In genomic region chr10:102502337-102503151, GRCh38 we compare ENCODE assay signal across 1 cellular context.
TF ChIP-seq lines count a peak whose summit lies in the region.

Gene ACTR1A, minus strand, starts transcription at chr10:102502712. Its CDS starts 65 bp downstream, at chr10:102502647.

TF ChIP-seq in HepG2, 621 proteins besides CTCF, POLR2A, EP300 and RAD21 (continued from another document and continues in another):
- TF ChIP-seq ZNF383 (CRISPR knock-in tag; IDR thresholded peaks at IDR 0.05; ENCODE audit: borderline replicate concordance) (no peak), ZNF333 (CRISPR knock-in tag; IDR thresholded peaks at IDR 0.05; ENCODE audit: borderline replicate concordance) (no peak), ZNF331 (CRISPR knock-in tag; IDR thresholded peaks at IDR 0.05) (no peak), TBP (CRISPR knock-in tag; IDR thresholded peaks at IDR 0.05) (0 out of 2 replicates have a peak, but pooled peaks have one; percentile 85), ZNF512 (CRISPR knock-in tag; IDR thresholded peaks at IDR 0.05) (no peak), ZNF644 (CRISPR knock-in tag; IDR thresholded peaks at IDR 0.05; ENCODE audit: low read depth) (no peak), MED13 (CRISPR knock-in tag; IDR thresholded peaks at IDR 0.05) (no peak), CCDC6 (CRISPR knock-in tag; IDR thresholded peaks at IDR 0.05) (no peak), FOXA3 (CRISPR knock-in tag; IDR thresholded peaks at IDR 0.05) (peak; percentile 67; the same call in 1 of the 2 replicates), ESRRA (CRISPR knock-in tag; IDR thresholded peaks at IDR 0.05; ENCODE audit: low read depth) (0 out of 2 replicates have a peak, but pooled peaks have one; percentile 22), KDM3A (CRISPR knock-in tag; IDR thresholded peaks at IDR 0.05; ENCODE audit: low read depth) (no peak), ZZZ3 (CRISPR knock-in tag; IDR thresholded peaks at IDR 0.05; ENCODE audit: borderline replicate concordance) (no peak), HNRNPK (IDR thresholded peaks at IDR 0.05; ENCODE audit: low read depth, low read length, poor library complexity, severe bottlenecking) (no peak), RFX1 (IDR thresholded peaks at IDR 0.05) (no peak), CENPX (CRISPR knock-in tag; IDR thresholded peaks at IDR 0.05) (no peak), ZNF317 (CRISPR knock-in tag; IDR thresholded peaks at IDR 0.05) (0 out of 2 replicates have a peak, but pooled peaks have one; percentile 56), ZNF672 (CRISPR knock-in tag; IDR thresholded peaks at IDR 0.05) (no peak), MEIS1 (CRISPR knock-in tag; IDR thresholded peaks at IDR 0.05; ENCODE audit: borderline replicate concordance) (peak; percentile 60; the same call in 1 of the 2 replicates), ZBTB8A (CRISPR knock-in tag; IDR thresholded peaks at IDR 0.05; ENCODE audit: borderline replicate concordance, low read depth) (no peak), REPIN1 (CRISPR knock-in tag; IDR thresholded peaks at IDR 0.05; ENCODE audit: borderline replicate concordance, low read depth) (peak; percentile 14; the same call in 1 of the 2 replicates), KMT2B (CRISPR knock-in tag; IDR thresholded peaks at IDR 0.05) (no peak), KAT8 (CRISPR knock-in tag; IDR thresholded peaks at IDR 0.05) (peak; percentile 11; the same call in 1 of the 2 replicates), NAIF1 (CRISPR knock-in tag; IDR thresholded peaks at IDR 0.05; ENCODE audit: borderline replicate concordance) (no peak), RXRA (CRISPR knock-in tag; IDR thresholded peaks at IDR 0.05) (no peak; the same call in 1 of the 2 replicates), ZBTB40 (IDR thresholded peaks at IDR 0.05) (no peak), ZBTB40 (CRISPR knock-in tag; IDR thresholded peaks at IDR 0.05) (peak; percentile 55; the same call in 1 of the 2 replicates), GPN1 (CRISPR knock-in tag; IDR thresholded peaks at IDR 0.05; ENCODE audit: borderline replicate concordance) (no peak), SKI (IDR thresholded peaks at IDR 0.05; ENCODE audit: partially characterized antibody) (no peak), GZF1 (CRISPR knock-in tag; IDR thresholded peaks at IDR 0.05) (no peak), ZNF749 (CRISPR knock-in tag; IDR thresholded peaks at IDR 0.05; ENCODE audit: borderline replicate concordance) (peak; percentile 58; the same call in 1 of the 2 replicates), NCOA5 (CRISPR knock-in tag; IDR thresholded peaks at IDR 0.05) (no peak), TAF1 (CRISPR knock-in tag; IDR thresholded peaks at IDR 0.05) (peak; percentile 59; the same call in 1 of the 2 replicates), ZNF124 (CRISPR knock-in tag; IDR thresholded peaks at IDR 0.05) (no peak; the same call in 1 of the 2 replicates), ZFP36L1 (CRISPR knock-in tag; IDR thresholded peaks at IDR 0.05) (no peak), ZNF138 (CRISPR knock-in tag; IDR thresholded peaks at IDR 0.05; ENCODE audit: low read depth) (no peak), ATF6 (CRISPR knock-in tag; conservative IDR thresholded peaks at IDR 0.05) (no peak), ZBED4 (CRISPR knock-in tag; IDR thresholded peaks at IDR 0.05; ENCODE audit: borderline replicate concordance) (0 out of 2 replicates have a peak, but pooled peaks have one; percentile 15), CBX2 (IDR thresholded peaks at IDR 0.05; ENCODE audit: low read depth, low read length) (no peak), CBX2 (CRISPR knock-in tag; IDR thresholded peaks at IDR 0.05; ENCODE audit: low read depth) (no peak), ZNF3 (CRISPR knock-in tag; IDR thresholded peaks at IDR 0.05) (no peak), ZNF724P (CRISPR knock-in tag; IDR thresholded peaks at IDR 0.05; ENCODE audit: borderline replicate concordance) (no peak), BCL3 (CRISPR knock-in tag; IDR thresholded peaks at IDR 0.05) (peak; percentile 77; the same call in 1 of the 2 replicates), ZNF737 (CRISPR knock-in tag; IDR thresholded peaks at IDR 0.05; ENCODE audit: borderline replicate concordance) (no peak), ZNF788 (CRISPR knock-in tag; IDR thresholded peaks at IDR 0.05; ENCODE audit: borderline replicate concordance) (peak; percentile 56; the same call in 1 of the 2 replicates), POGK (CRISPR knock-in tag; conservative IDR thresholded peaks at IDR 0.05) (no peak), ZNF543 (CRISPR knock-in tag; IDR thresholded peaks at IDR 0.05) (no peak), NFATC3 (CRISPR knock-in tag; IDR thresholded peaks at IDR 0.05) (no peak), ZNF20 (CRISPR knock-in tag; IDR thresholded peaks at IDR 0.05) (no peak)
